In genomic region chr17:41772586-41773189, GRCh38 we compare ENCODE assay signal across 1 cellular context.
TF ChIP-seq lines count a peak whose summit lies in the region.

No MANE protein-coding gene starts in this region.

TF ChIP-seq in HepG2, 621 proteins besides CTCF, POLR2A, EP300 and RAD21 (continued from another document and continues in another):
- TF ChIP-seq PRMT3 (CRISPR knock-in tag; IDR thresholded peaks at IDR 0.05; ENCODE audit: borderline replicate concordance, low read depth) (0 out of 2 replicates have a peak, but pooled peaks have one; percentile 67), AKNA (CRISPR knock-in tag; IDR thresholded peaks at IDR 0.05; ENCODE audit: borderline replicate concordance) (no peak), TSC22D2 (CRISPR knock-in tag; IDR thresholded peaks at IDR 0.05; ENCODE audit: borderline replicate concordance) (no peak), SP140L (CRISPR knock-in tag; IDR thresholded peaks at IDR 0.05; ENCODE audit: borderline replicate concordance) (no peak), ZBTB10 (CRISPR knock-in tag; IDR thresholded peaks at IDR 0.05; ENCODE audit: borderline replicate concordance) (0 out of 2 replicates have a peak, but pooled peaks have one; percentile 61), ZNF816 (CRISPR knock-in tag; IDR thresholded peaks at IDR 0.05; ENCODE audit: borderline replicate concordance) (no peak; the same call in 1 of the 2 replicates), ZBTB40 (IDR thresholded peaks at IDR 0.05) (no peak), ZBTB40 (CRISPR knock-in tag; IDR thresholded peaks at IDR 0.05) (peak; percentile 43; the same call in 1 of the 2 replicates), SP1 (IDR thresholded peaks at IDR 0.05) (no peak), SP1 (CRISPR knock-in tag; IDR thresholded peaks at IDR 0.05) (no peak), CEBPB (IDR thresholded peaks at IDR 0.05; ENCODE audit: borderline replicate concordance, low read depth, low read length) (no peak), ZNF652 (CRISPR knock-in tag; IDR thresholded peaks at IDR 0.05; ENCODE audit: borderline replicate concordance, low read depth) (no peak), ZNF383 (CRISPR knock-in tag; IDR thresholded peaks at IDR 0.05; ENCODE audit: borderline replicate concordance) (no peak), HDAC1 (CRISPR knock-in tag; IDR thresholded peaks at IDR 0.05) (peak; percentile 83), MATR3 (CRISPR knock-in tag; IDR thresholded peaks at IDR 0.05) (no peak), ZKSCAN8 (CRISPR knock-in tag; IDR thresholded peaks at IDR 0.05; ENCODE audit: borderline replicate concordance) (0 out of 2 replicates have a peak, but pooled peaks have one; percentile 28), RARG (CRISPR knock-in tag; IDR thresholded peaks at IDR 0.05; ENCODE audit: low read depth) (0 out of 2 replicates have a peak, but pooled peaks have one; percentile 39), BATF2 (CRISPR knock-in tag; IDR thresholded peaks at IDR 0.05) (no peak), MTERF4 (CRISPR knock-in tag; IDR thresholded peaks at IDR 0.05) (peak; percentile 91), ATF1 (CRISPR knock-in tag; IDR thresholded peaks at IDR 0.05) (no peak), ZNF281 (CRISPR knock-in tag; IDR thresholded peaks at IDR 0.05; ENCODE audit: borderline replicate concordance) (no peak; the same call in 1 of the 2 replicates), NFE2 (CRISPR knock-in tag; IDR thresholded peaks at IDR 0.05) (peak; percentile 54; the same call in 1 of the 2 replicates), RERE (CRISPR knock-in tag; IDR thresholded peaks at IDR 0.05; ENCODE audit: low read depth) (no peak), POLR2G (IDR thresholded peaks at IDR 0.05; ENCODE audit: low read depth, low read length) (peak; percentile 81)
